ENCODE assay signal across 8 cellular contexts in the genomic region with DNA sequence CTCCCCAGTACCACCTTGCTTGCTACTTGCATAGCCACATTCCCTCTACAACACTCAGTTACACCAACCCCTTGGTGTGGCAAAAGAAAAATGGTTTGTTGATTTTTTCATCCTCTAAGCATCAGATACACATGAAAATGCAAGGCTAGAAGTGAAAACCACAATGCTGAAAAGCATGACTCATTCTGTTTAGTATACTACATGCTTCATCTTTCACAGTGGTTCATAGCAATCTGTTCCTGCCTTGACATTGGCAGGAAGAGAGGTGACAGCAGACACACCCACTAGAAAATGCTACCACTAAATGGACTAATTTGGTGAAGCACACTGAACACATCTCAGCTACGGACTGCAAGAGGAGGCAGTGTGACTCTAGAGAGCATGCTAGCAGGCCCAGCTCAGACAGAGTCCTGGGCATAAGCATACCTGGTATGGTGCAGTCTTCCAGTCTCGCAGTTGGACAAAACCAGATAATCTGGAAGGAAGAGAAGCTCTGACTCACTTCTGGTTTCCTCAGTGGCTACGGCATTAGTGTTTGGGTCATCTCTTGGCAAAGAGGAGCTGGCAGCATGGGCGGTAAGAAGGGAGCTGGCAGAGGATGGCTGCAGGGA. TPM values are rescaled to one million over a fixed set of nuclear protein-coding genes. Genes with fewer than 3 reads are reported as not detected.
DNase-seq lines count a peak whose midpoint lies in the region; ATAC-seq and TF ChIP-seq lines count a peak whose summit lies in the region.
"Had no signal": no experiment of that assay in that cellular context is flagged by ENCODE, and none has a peak within 500 bp of the region (broad histone marks: within the 10 kb centered on the region; RNA-seq: fewer than 3 reads in every experiment).

No MANE protein-coding gene starts in this region.

- ATAC-seq in GM18511 (IDR thresholded peaks at IDR 0.05; ENCODE audit: unreplicated experiment) (peak; percentile 88), GM21737 (IDR thresholded peaks at IDR 0.05; ENCODE audit: unreplicated experiment) (peak; percentile 89), upper lobe of left lung (ENCODE audit: low FRiP score in 2 of 2) (no peak)

- TF ChIP-seq EP300 in upper lobe of left lung (IDR thresholded peaks at IDR 0.05): no peak

- H3K36me3 ChIP-seq in effector memory CD4-positive, alpha-beta T cell (ENCODE audit: control insufficient read depth, insufficient read depth, low read length): peaks cover 4% of the 10 kb centered on the region
- no peaks in the 10 kb centered on the region for H3K36me3 ChIP-seq in BE2C
- peaks cover 0 to 7% (median 3%) of the 10 kb centered on the region in 4 donors for H3K36me3 ChIP-seq in upper lobe of left lung

- peak overlapping the region; percentile 33 for H3K27ac ChIP-seq in effector memory CD4-positive, alpha-beta T cell (ENCODE audit: insufficient read depth, low read length, poor library complexity, severe bottlenecking)
- peak overlapping the region in 2 of 4 donors; percentile 5 to 14 for H3K27ac ChIP-seq in upper lobe of left lung

- peaks cover 20% of the 10 kb centered on the region for H3K4me1 ChIP-seq in effector memory CD4-positive, alpha-beta T cell (ENCODE audit: control insufficient read depth, insufficient read depth, low read length, poor library complexity, severe bottlenecking)
- H3K4me1 ChIP-seq in BE2C (no peaks in the 10 kb centered on the region), upper lobe of left lung (peaks cover 2 to 33% (median 9%) of the 10 kb centered on the region in 4 donors)

- H3K9me3 ChIP-seq in effector memory CD4-positive, alpha-beta T cell (ENCODE audit: control insufficient read depth, low read length): no peaks in the 10 kb centered on the region
- no peaks in the 10 kb centered on the region for H3K9me3 ChIP-seq in BE2C
- no peaks in the 10 kb centered on the region for H3K9me3 ChIP-seq in upper lobe of left lung

- DNase-seq in LHCN-M2 (ENCODE audit: low read depth): peak; percentile 76
- DNase-seq in effector memory CD4-positive, alpha-beta T cell: peak in 1 of 3 donors; percentile 23
- DNase-seq in BE2C: no peak
- DNase-seq in upper lobe of left lung: no peak
- no peak for DNase-seq in NCI-H2107 (lab: John Stamatoyannopoulos, UW)

- H3K4me3 ChIP-seq in effector memory CD4-positive, alpha-beta T cell (ENCODE audit: insufficient read depth, low read depth, low read length, poor library complexity, severe bottlenecking): no peak overlapping the region
- no peak overlapping the region for H3K4me3 ChIP-seq in BE2C (ENCODE audit: low read depth, low read length)
- no peak overlapping the region for H3K4me3 ChIP-seq in upper lobe of left lung

- TF ChIP-seq CTCF in BE2C (IDR thresholded peaks at IDR 0.05; ENCODE audit: low read depth, low read length) (no peak), upper lobe of left lung (IDR thresholded peaks at IDR 0.05) (no peak)

- 28 to 55% methylated on average over 3 to 4 of the region's 4 CpGs for WGBS in upper lobe of left lung, 2 donors

- H3K27me3 ChIP-seq in effector memory CD4-positive, alpha-beta T cell (replicated peaks; ENCODE audit: control insufficient read depth, insufficient read depth, low read length, poor library complexity, severe bottlenecking): no peaks in the 10 kb centered on the region
- H3K27me3 ChIP-seq in BE2C (no peaks in the 10 kb centered on the region), upper lobe of left lung (no peaks in the 10 kb centered on the region)

- no peak for TF ChIP-seq POLR2A in upper lobe of left lung (IDR thresholded peaks at IDR 0.05)

RNA-seq across cellular contexts. Expression of a gene that starts 38.0 kb away (rescaled TPM):
- total RNA-seq in LHCN-M2 (2014; rRNA removed) (2.4 and 12.5 TPM in 2 replicates), upper lobe of left lung (10 to 100 TPM; 10.2 to 30.4 (median 15.4) TPM)
- 1.9 TPM for polyA plus RNA-seq in LHCN-M2 (2012)
- 0.45 TPM for polyA plus RNA-seq in BE2C (2012; ENCODE audit: insufficient read depth, insufficient read length, low read depth)

RNA-seq across cellular contexts. Expression of a gene that starts 49.8 kb away (rescaled TPM):
- 40.5 and 46.2 TPM in 2 replicates for total RNA-seq in LHCN-M2 (2014; rRNA removed)
- 33.2 TPM for polyA plus RNA-seq in LHCN-M2 (2012)
- polyA plus RNA-seq in BE2C (2012; ENCODE audit: insufficient read depth, insufficient read length, low read depth): 134 TPM
- 10 to 100 TPM; 24.1 to 52.4 (median 33.2) TPM for total RNA-seq in upper lobe of left lung

RNA-seq across cellular contexts. Expression of a gene that starts 59.5 kb away (rescaled TPM):
- total RNA-seq in LHCN-M2 (2014; rRNA removed) (not detected in 2 replicates), upper lobe of left lung (not detected)
- polyA plus RNA-seq in LHCN-M2 (2012): not detected
- not detected for polyA plus RNA-seq in BE2C (2012; ENCODE audit: insufficient read depth, insufficient read length, low read depth)
- total RNA-seq: T-helper 1 cell treated with Interleukin-12 subunit alpha and Interleukin-12 subunit beta and Interleukin-4 antibody, amounts not matched to agents 30 ng/mL and 1 ng/mL, for 36 hours had no signal

Comparison
In these comparisons a context has a peak if more than half of its experiments do, and no peak if none do; other contexts are left out.
1. ATAC-seq: peak in GM18511 (single experiment) and GM21737 (single experiment); none in upper lobe of left lung (0 of 2).